1 cellular context compared by ENCODE assay signal in genomic region chr4:121789470-121789869, GRCh38.
TF ChIP-seq lines count a peak whose summit lies in the region.

No MANE protein-coding gene starts in this region.

TF ChIP-seq in IMR-90, 13 proteins besides CTCF, POLR2A, EP300 and RAD21:
- no peak for TF ChIP-seq BHLHE40 (IDR thresholded peaks at IDR 0.05; ENCODE audit: low read depth, low read length)
- TF ChIP-seq RFX5 (IDR thresholded peaks at IDR 0.05; ENCODE audit: low read depth, low read length): no peak
- no peak for TF ChIP-seq CHD1 (IDR thresholded peaks at IDR 0.05; ENCODE audit: low read depth, low read length)
- TF ChIP-seq MAZ (IDR thresholded peaks at IDR 0.05; ENCODE audit: borderline replicate concordance, low read depth, low read length): no peak
- TF ChIP-seq FOS (IDR thresholded peaks at IDR 0.05; ENCODE audit: low read depth, low read length): no peak
- TF ChIP-seq RCOR1 (IDR thresholded peaks at IDR 0.05; ENCODE audit: insufficient replicate concordance, low read length): no peak
- no peak for TF ChIP-seq MAFK (IDR thresholded peaks at IDR 0.05; ENCODE audit: low read depth, low read length)
- TF ChIP-seq USF2 (IDR thresholded peaks at IDR 0.05; ENCODE audit: low read depth, low read length): no peak
- TF ChIP-seq NFE2L2 (IDR thresholded peaks at IDR 0.05; ENCODE audit: low read depth, low read length): no peak
- no peak for TF ChIP-seq SMC3 (IDR thresholded peaks at IDR 0.05; ENCODE audit: low read depth, low read length)
- TF ChIP-seq MXI1 (IDR thresholded peaks at IDR 0.05; ENCODE audit: borderline replicate concordance, low read depth, low read length): no peak
- no peak for TF ChIP-seq CEBPB (IDR thresholded peaks at IDR 0.05; ENCODE audit: low read depth, low read length)
- no peak for TF ChIP-seq ELK1 (IDR thresholded peaks at IDR 0.05; ENCODE audit: borderline replicate concordance, low read depth, low read length)
TF ChIP-seq in IMR-90: peak in this region for 0.
